Comparison of ENCODE assay signal across 1 cellular context in the genomic region with DNA sequence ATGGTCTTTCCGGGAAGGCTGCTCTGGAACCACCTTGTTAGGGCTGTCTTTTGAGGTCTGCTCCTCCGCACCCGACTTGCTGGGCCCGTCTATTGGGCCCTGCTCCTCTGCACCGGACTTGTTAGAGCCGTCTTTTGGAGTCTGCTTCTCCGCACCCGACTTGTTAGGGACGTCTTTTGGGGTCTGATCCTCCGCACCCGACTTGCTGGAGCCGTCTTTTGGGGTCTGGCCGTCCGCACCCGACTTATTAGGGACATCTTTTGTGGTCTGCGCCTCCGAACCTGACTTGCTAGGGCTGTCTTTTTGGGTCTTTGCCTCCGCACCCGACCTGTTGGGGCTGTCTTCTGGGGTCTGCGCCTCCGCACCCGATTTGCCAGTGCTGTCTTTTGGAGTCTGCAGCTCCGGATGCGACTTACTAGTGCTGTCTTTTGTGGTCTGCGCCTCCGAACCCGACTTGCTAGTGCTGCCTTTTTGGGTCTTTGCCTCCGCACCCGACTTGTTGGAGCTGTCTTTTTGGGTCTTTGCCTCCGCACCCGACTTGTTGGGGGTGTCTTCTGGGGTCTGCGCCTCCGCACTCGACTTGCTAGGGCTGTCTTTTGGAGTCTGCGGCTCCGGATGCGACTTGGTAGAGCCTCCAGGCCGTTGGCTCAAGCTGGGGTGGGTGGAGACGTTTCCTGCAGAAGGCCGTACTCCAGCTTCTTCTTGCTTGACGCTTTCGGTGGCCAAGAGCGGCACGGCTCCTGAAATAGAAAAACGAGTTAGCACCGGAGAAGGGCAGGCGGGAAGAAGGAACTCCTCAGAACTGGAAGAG.
TF ChIP-seq lines count a peak whose summit lies in the region.

No MANE protein-coding gene starts in this region.

TF ChIP-seq in IMR-90, 13 proteins besides CTCF, POLR2A, EP300 and RAD21:
- no peak for TF ChIP-seq CHD1 (IDR thresholded peaks at IDR 0.05; ENCODE audit: low read depth, low read length)
- TF ChIP-seq SMC3 (IDR thresholded peaks at IDR 0.05; ENCODE audit: low read depth, low read length): no peak
- TF ChIP-seq MXI1 (IDR thresholded peaks at IDR 0.05; ENCODE audit: borderline replicate concordance, low read depth, low read length): 0 out of 2 replicates have a peak, but pooled peaks have one; percentile 25
- no peak for TF ChIP-seq MAZ (IDR thresholded peaks at IDR 0.05; ENCODE audit: borderline replicate concordance, low read depth, low read length)
- TF ChIP-seq USF2 (IDR thresholded peaks at IDR 0.05; ENCODE audit: low read depth, low read length): no peak
- TF ChIP-seq FOS (IDR thresholded peaks at IDR 0.05; ENCODE audit: low read depth, low read length): no peak
